ENCODE assay signal across 1 cellular context in genomic region chr1:151907363-151908139, GRCh38.
TF ChIP-seq lines count a peak whose summit lies in the region.

No MANE protein-coding gene starts in this region.

TF ChIP-seq in GM12878, 131 proteins besides CTCF, POLR2A, EP300 and RAD21:
- TF ChIP-seq RBBP5 (conservative IDR thresholded peaks at IDR 0.05) (no peak), CEBPZ (IDR thresholded peaks at IDR 0.05; ENCODE audit: low read depth, low read length) (peak; percentile 50; the same call in 1 of the 2 replicates), CBX5 (IDR thresholded peaks at IDR 0.05; ENCODE audit: low read depth) (peak; percentile 88; the same call in 1 of the 2 replicates)
